Comparison of ENCODE assay signal across 10 cellular contexts in genomic region chr17:43517615-43518386, GRCh38. TPM values are rescaled to one million over a fixed set of nuclear protein-coding genes. Genes with fewer than 3 reads are reported as not detected.
DNase-seq lines count a peak whose midpoint lies in the region; ATAC-seq lines count a peak whose summit lies in the region.
"Had no signal": no experiment of that assay in that cellular context is flagged by ENCODE, and none has a peak within 500 bp of the region (broad histone marks: within the 10 kb centered on the region; RNA-seq: fewer than 3 reads in every experiment).

No MANE protein-coding gene starts in this region.

- H4K20me1 ChIP-seq in Karpas-422 (ENCODE audit: insufficient read depth, low read depth, low read length), result no peaks in the 10 kb centered on the region

- H2AFZ ChIP-seq in Karpas-422 (ENCODE audit: low read length), result no peak overlapping the region

- peak; percentile 48 for DNase-seq in GM04504 (ENCODE audit: low read depth)
- peak; percentile 75 to 84 for DNase-seq in lung microvascular endothelial cell (ENCODE audit: low read depth in 2 of 2)
- no peak for DNase-seq in DMS114 treated with DMSO at 0.1 percent for 48 hours (lab: John Stamatoyannopoulos, UW; ENCODE audit: unreplicated experiment)
- DNase-seq in RKO (ENCODE audit: low spot score), result no peak
- DNase-seq in sciatic nerve (ENCODE audit: low spot score), result no peak
- no peak for DNase-seq in Karpas-422
- DNase-seq: activated B cell treated with CpG ODN at 0.5 μM for 24 hours, NCI-H510A treated with DMSO at 0.1 percent for 48 hours had no signal

- peaks cover 9% of the 10 kb centered on the region for H3K4me1 Mint-ChIP-seq in activated T-helper 17 cell treated with anti-CD3 and anti-CD28 coated beads, Interleukin-2, amount 50 U/mL, for 72 hours
- H3K4me1 Mint-ChIP-seq: activated B cell treated with CpG ODN at 0.5 μM for 24 hours had no signal

- ATAC-seq in GM21717 (IDR thresholded peaks at IDR 0.05; ENCODE audit: unreplicated experiment) (peak; percentile 61), sciatic nerve (no peak)
- ATAC-seq in activated T-helper 17 cell treated with anti-CD3 and anti-CD28 coated beads, Interleukin-2, amount 50 U/mL, for 72 hours (replicated peaks), result peak; percentile 83

- peaks cover 98% of the 10 kb centered on the region for H3K36me3 Mint-ChIP-seq in activated T-helper 17 cell treated with anti-CD3 and anti-CD28 coated beads, Interleukin-2, amount 50 U/mL, for 72 hours (ENCODE audit: low read depth)

- peaks cover 49% of the 10 kb centered on the region for H3K36me3 ChIP-seq in Karpas-422 (ENCODE audit: insufficient read depth, low read length)

- no peak overlapping the region for H3K4me3 ChIP-seq in Karpas-422 (ENCODE audit: low read length)

- no peak overlapping the region for H3K9ac ChIP-seq in Karpas-422 (ENCODE audit: low read length)

- intact Hi-C loops in sciatic nerve (cut with DNase I), result no loop called here

- H3K9me2 ChIP-seq in Karpas-422 (replicated peaks; ENCODE audit: insufficient read depth, low read length), result no peaks in the 10 kb centered on the region

- no peaks in the 10 kb centered on the region for H3K27me3 Mint-ChIP-seq in activated T-helper 17 cell treated with anti-CD3 and anti-CD28 coated beads, Interleukin-2, amount 50 U/mL, for 72 hours
- H3K27me3 Mint-ChIP-seq: activated B cell treated with CpG ODN at 0.5 μM for 24 hours had no signal

- no peak overlapping the region for H3K27ac Mint-ChIP-seq in activated T-helper 17 cell treated with anti-CD3 and anti-CD28 coated beads, Interleukin-2, amount 50 U/mL, for 72 hours
- H3K27ac Mint-ChIP-seq: activated B cell treated with CpG ODN at 0.5 μM for 24 hours had no signal

- no peak overlapping the region for H3K27ac ChIP-seq in Karpas-422 (ENCODE audit: low read length)

- no peaks in the 10 kb centered on the region for H3K9me3 ChIP-seq in Karpas-422 (ENCODE audit: low read length)

- H3K4me3 Mint-ChIP-seq in activated T-helper 17 cell treated with anti-CD3 and anti-CD28 coated beads, Interleukin-2, amount 50 U/mL, for 72 hours, result no peak overlapping the region
- H3K4me3 Mint-ChIP-seq: activated B cell treated with CpG ODN at 0.5 μM for 24 hours had no signal

- H3K4me2 ChIP-seq in Karpas-422 (ENCODE audit: low read depth, low read length, poor library complexity, severe bottlenecking), result no peak overlapping the region

- H3K4me1 ChIP-seq in Karpas-422 (ENCODE audit: low read length), result no peaks in the 10 kb centered on the region

- no peaks in the 10 kb centered on the region for H3K79me2 ChIP-seq in Karpas-422 (ENCODE audit: low read length)

- H3K27me3 ChIP-seq in Karpas-422 (ENCODE audit: low read length), result no peaks in the 10 kb centered on the region

- H3K9me3 Mint-ChIP-seq in activated T-helper 17 cell treated with anti-CD3 and anti-CD28 coated beads, Interleukin-2, amount 50 U/mL, for 72 hours, result no peaks in the 10 kb centered on the region
- H3K9me3 Mint-ChIP-seq: activated B cell treated with CpG ODN at 0.5 μM for 24 hours had no signal

RNA-seq across cellular contexts. Expression of gene ETV4, which starts 28.3 kb away (rescaled TPM):
- under 1 TPM; 0.56 to 0.61 TPM for total RNA-seq in activated T-helper 17 cell treated with anti-CD3 and anti-CD28 coated beads, Interleukin-2, amount 50 U/mL, for 72 hours
- total RNA-seq in lung microvascular endothelial cell (2.4 and 4.4 TPM in 2 replicates), sciatic nerve (7.1 TPM)
- 55.5 and 69.1 TPM in 2 replicates for total RNA-seq in Karpas-422 (2014; rRNA removed; shearing (Covaris generic); ENCODE audit: low replicate concordance)
- total RNA-seq: activated B cell treated with CpG ODN at 0.5 μM for 24 hours had no signal

RNA-seq across cellular contexts. Expression of gene DHX8, which starts 34.0 kb away (rescaled TPM):
- 10 to 100 TPM; 34.0 to 51.1 TPM for total RNA-seq in activated T-helper 17 cell treated with anti-CD3 and anti-CD28 coated beads, Interleukin-2, amount 50 U/mL, for 72 hours
- total RNA-seq in lung microvascular endothelial cell (34.4 and 48.2 TPM in 2 replicates), sciatic nerve (40.9 TPM)
- total RNA-seq in Karpas-422 (2014; rRNA removed; shearing (Covaris generic); ENCODE audit: low replicate concordance), result 23.7 and 34.9 TPM in 2 replicates

Comparison
In these comparisons a context has a peak if more than half of its experiments do, and no peak if none do; other contexts are left out.
1. DNase-seq: peak in GM04504 (single experiment) and lung microvascular endothelial cell (2 of 2); none in DMS114 treated with DMSO at 0.1 percent for 48 hours (single experiment), RKO (single experiment), sciatic nerve (single experiment) and Karpas-422 (single experiment).